In the genomic region with DNA sequence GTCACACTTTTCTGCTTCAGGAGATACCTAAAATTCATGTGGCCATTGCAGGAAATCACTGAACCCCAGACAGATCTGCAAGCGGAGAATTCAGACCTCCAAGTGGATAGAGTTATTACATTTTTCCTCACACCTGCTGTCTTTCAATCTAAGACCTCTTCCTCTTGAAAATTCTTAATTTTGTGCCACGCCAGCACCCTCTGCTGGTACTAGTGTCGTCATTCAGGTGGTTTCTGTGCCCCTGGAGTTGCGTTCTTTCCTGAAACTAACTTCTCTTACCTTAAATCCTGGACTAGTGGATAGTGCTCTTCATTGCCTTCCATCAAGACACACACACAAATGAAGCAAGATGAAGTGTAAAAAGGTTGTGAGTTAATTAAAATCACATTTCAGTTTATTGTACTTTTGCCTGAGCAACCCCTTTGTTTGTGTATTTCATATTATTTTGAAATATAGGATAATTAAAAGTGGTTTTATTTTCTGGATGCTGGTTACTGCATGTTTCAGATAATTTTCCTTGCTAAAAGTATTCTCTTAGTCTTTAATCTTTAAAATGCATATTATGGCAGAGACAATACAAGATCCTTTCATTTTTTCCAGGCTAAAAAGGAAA, we compare ENCODE assay signal across 9 cellular contexts. TPM values are rescaled to one million over a fixed set of nuclear protein-coding genes. Genes with fewer than 3 reads are reported as not detected.
DNase-seq lines count a peak whose midpoint lies in the region; ATAC-seq and TF ChIP-seq lines count a peak whose summit lies in the region.
"Had no signal": no experiment of that assay in that cellular context is flagged by ENCODE, and none has a peak within 500 bp of the region (broad histone marks: within the 10 kb centered on the region; RNA-seq: fewer than 3 reads in every experiment).

No MANE protein-coding gene starts in this region.

- H3K4me3 ChIP-seq in body of pancreas = no peak overlapping the region
- H3K4me3 ChIP-seq in gastrocnemius medialis = no peak overlapping the region

- ATAC-seq in body of pancreas = no peak
- ATAC-seq in HG03175 (IDR thresholded peaks at IDR 0.05; ENCODE audit: unreplicated experiment) = no peak
- no peak for ATAC-seq in gastrocnemius medialis
- ATAC-seq in HG02588 (IDR thresholded peaks at IDR 0.05; ENCODE audit: unreplicated experiment) = no peak
- ATAC-seq: left colon had no signal

- H3K27ac ChIP-seq in body of pancreas = no peak overlapping the region
- no peak overlapping the region for H3K27ac ChIP-seq in gastrocnemius medialis

- peaks cover 0 to 17% of the 10 kb centered on the region in 2 donors for H3K27me3 ChIP-seq in body of pancreas
- peaks cover 39 to 62% (median 46%) of the 10 kb centered on the region in 3 donors for H3K27me3 ChIP-seq in gastrocnemius medialis

- in situ Hi-C loops in gastrocnemius medialis (cut with MboI; ENCODE audit: low sequenced_read_pairs in 4 of 4) = no loop called here

- TF ChIP-seq POLR2A in body of pancreas (IDR thresholded peaks at IDR 0.05) (no peak), gastrocnemius medialis (IDR thresholded peaks at IDR 0.05) (no peak)

- peak in 5 of 7 experiments; percentile 10 to 52 (median 34) for TF ChIP-seq CTCF in body of pancreas (IDR thresholded peaks at IDR 0.05)
- TF ChIP-seq CTCF in gastrocnemius medialis (IDR thresholded peaks at IDR 0.05 in 4 of 5, conservative IDR thresholded peaks at IDR 0.05 in 1 of 5) = no peak

- H3K4me1 ChIP-seq in body of pancreas (peaks cover 18% of the 10 kb centered on the region), gastrocnemius medialis (peaks cover 0 to 13% of the 10 kb centered on the region in 2 donors)

- H3K36me3 ChIP-seq in body of pancreas (replicated peaks in 1 of 2; ENCODE audit: insufficient read depth in 1 of 2, low read depth in 2 of 2) (no peaks in the 10 kb centered on the region), gastrocnemius medialis (no peaks in the 10 kb centered on the region)

- 9 to 20% methylated on average over 4 of the region's 4 CpGs for WGBS in body of pancreas, 2 donors

- intact Hi-C loops in body of pancreas (cut with DNase I) (no loop called here), gastrocnemius medialis (cut with DNase I; ENCODE audit: low total_unique reads) (no loop called here)

- H3K9me3 ChIP-seq in body of pancreas (no peaks in the 10 kb centered on the region), gastrocnemius medialis (no peaks in the 10 kb centered on the region)

- DNase-seq in COR-L47 (lab: John Stamatoyannopoulos, UW) = peak; percentile 23
- peak; percentile 23 for DNase-seq in HuH-7 (ENCODE audit: low spot score)
- peak; percentile 23 for DNase-seq in NOMO-1 treated with dmso at 0.1 percent for 144 hours (lab: John Stamatoyannopoulos, UW; ENCODE audit: unreplicated experiment)
- DNase-seq in body of pancreas = peak in 3 of 4 donors; percentile 33 to 49 (median 46)
- DNase-seq in middle frontal gyrus (ENCODE audit: extremely low spot score, low spot score) = peak; percentile 33
- DNase-seq in gastrocnemius medialis = no peak

RNA-seq across cellular contexts. Expression of gene DNER, which starts 1.6 kb away (rescaled TPM):
- total RNA-seq in body of pancreas (1 to 10 TPM in 1 of 2 donors, under 1 TPM in 1; 0.78 to 1.3 TPM), gastrocnemius medialis (1 to 10 TPM in 2 of 4 donors, under 1 TPM in 2; 0.41 to 2.6 (median 1.2) TPM)

Comparison
In these comparisons a context has a peak if more than half of its experiments do, and no peak if none do; other contexts are left out.
1. DNase-seq: peak in COR-L47 (single experiment), HuH-7 (single experiment), NOMO-1 treated with dmso at 0.1 percent for 144 hours (single experiment), body of pancreas (3 of 4) and middle frontal gyrus (single experiment); none in gastrocnemius medialis (0 of 2).
2. CTCF ChIP-seq: peak in body of pancreas (5 of 7); none in gastrocnemius medialis (0 of 5).